ENCODE assay signal across 10 cellular contexts in genomic region chr5:136192015-136192525, GRCh38. TPM values are rescaled to one million over a fixed set of nuclear protein-coding genes. Genes with fewer than 3 reads are reported as not detected.
DNase-seq lines count a peak whose midpoint lies in the region; ATAC-seq and TF ChIP-seq lines count a peak whose summit lies in the region.
"Had no signal": no experiment of that assay in that cellular context is flagged by ENCODE, and none has a peak within 500 bp of the region (broad histone marks: within the 10 kb centered on the region; RNA-seq: fewer than 3 reads in every experiment).

No MANE protein-coding gene starts in this region.

- 1% methylated on average over 56 of the region's 56 CpGs for WGBS in ectodermal cell, 2 experiments
- WGBS in right lobe of liver (ENCODE audit: insufficient coverage, low coverage, low lambda C conversion rate, missing lambda C conversion rate): no CpG with 5 or more reads among the region's 56 CpGs
- 0 to 1% methylated on average over 3 to 20 of the region's 56 CpGs for WGBS in thyroid gland, 2 donors

- H3K27me3 ChIP-seq in ectodermal cell (ENCODE audit: control insufficient read depth, insufficient read depth, low read length, poor library complexity, severe bottlenecking) (peaks cover 67% of the 10 kb centered on the region), right lobe of liver (peaks cover 0 to 7% of the 10 kb centered on the region in 2 donors), thyroid gland (no peaks in the 10 kb centered on the region)

- peak in 1 of 4 donors; percentile 7 for TF ChIP-seq CTCF in right lobe of liver (IDR thresholded peaks at IDR 0.05)
- TF ChIP-seq CTCF in thyroid gland (IDR thresholded peaks at IDR 0.05): no peak

- DNase-seq in NCI-H1105 treated with DMSO at 0.1 percent for 48 hours (lab: John Stamatoyannopoulos, UW) (peak; percentile 31), NCI-H1105 (lab: John Stamatoyannopoulos, UW) (no peak), right lobe of liver (peak in 2 of 3 donors; percentile 38 to 40), thyroid gland (peak in 1 of 2 donors; percentile 5), COR-L47 (lab: John Stamatoyannopoulos, UW) (no peak)
- DNase-seq: stimulated activated naive CD4-positive, alpha-beta T cell had no signal

- intact Hi-C loops in right lobe of liver (cut with DNase I) (no loop called here), thyroid gland (cut with DNase I) (no loop called here)

- no peaks in the 10 kb centered on the region for H3K36me3 ChIP-seq in ectodermal cell (ENCODE audit: control insufficient read depth, insufficient read depth, low read length)
- H3K36me3 ChIP-seq in right lobe of liver: no peaks in the 10 kb centered on the region
- H3K36me3 ChIP-seq in thyroid gland: no peaks in the 10 kb centered on the region

- no peak overlapping the region for H3K27ac ChIP-seq in ectodermal cell (ENCODE audit: insufficient read depth, low read depth, low read length, poor library complexity, severe bottlenecking)
- H3K27ac ChIP-seq in right lobe of liver: no peak overlapping the region
- H3K27ac ChIP-seq in thyroid gland: no peak overlapping the region
- H3K27ac ChIP-seq: A549 had no signal

- H3K9me3 ChIP-seq in ectodermal cell (ENCODE audit: control insufficient read depth, low read length): no peaks in the 10 kb centered on the region
- H3K9me3 ChIP-seq in right lobe of liver: no peaks in the 10 kb centered on the region
- no peaks in the 10 kb centered on the region for H3K9me3 ChIP-seq in thyroid gland
- H3K9me3 ChIP-seq: A549 had no signal

- TF ChIP-seq POLR2A in right lobe of liver (IDR thresholded peaks at IDR 0.05) (no peak), thyroid gland (IDR thresholded peaks at IDR 0.05) (no peak), GM18505 (IDR thresholded peaks at IDR 0.05; ENCODE audit: borderline replicate concordance, extremely low read depth, insufficient read depth, insufficient read length) (no peak)

- H3K4me3 ChIP-seq in ectodermal cell (ENCODE audit: insufficient read depth, low read depth, low read length) (peak overlapping the region; percentile 54), right lobe of liver (peak overlapping the region; percentile 21 to 41 (median 40)), thyroid gland (replicated peaks in 1 of 3) (peak overlapping the region in 2 of 3 donors; percentile 21 to 24)
- H3K4me3 ChIP-seq: A549 had no signal

- H3K4me1 ChIP-seq in ectodermal cell (ENCODE audit: control insufficient read depth, insufficient read depth, low read length) (peaks cover 12% of the 10 kb centered on the region), right lobe of liver (peaks cover 0 to 15% (median 0%) of the 10 kb centered on the region in 4 donors), thyroid gland (peaks cover 13 to 18% of the 10 kb centered on the region in 2 donors)
- H3K4me1 ChIP-seq: A549 had no signal

- ATAC-seq in right lobe of liver: peak; percentile 22 to 45 (median 42)
- no peak for ATAC-seq in GM18505 (IDR thresholded peaks at IDR 0.05; ENCODE audit: unreplicated experiment)
- no peak for ATAC-seq in HG02870 (IDR thresholded peaks at IDR 0.05; ENCODE audit: unreplicated experiment)
- ATAC-seq: A549 had no signal

RNA-seq across cellular contexts. Expression of gene SMIM32, which starts 0.9 kb away (rescaled TPM):
- 0.31 TPM for polyA plus RNA-seq in ectodermal cell (2013, experiment 1 of 4)
- 0.18 TPM for polyA plus RNA-seq in ectodermal cell (2013, experiment 2 of 4)
- 0.43 TPM for polyA plus RNA-seq in ectodermal cell (2013, experiment 3 of 4)
- 0.36 TPM for polyA plus RNA-seq in ectodermal cell (2013, experiment 4 of 4)
- total RNA-seq in right lobe of liver (1 to 10 TPM in 1 of 6 experiments, under 1 TPM in 1, not detected in 4; 0.25 to 1.1 TPM), thyroid gland (under 1 TPM in 1 of 4 donors, not detected in 3; 0.44 TPM)
- polyA plus RNA-seq: A549 had no signal

RNA-seq across cellular contexts. Expression of gene SMAD5, which starts 59.4 kb away (rescaled TPM):
- polyA plus RNA-seq in ectodermal cell (2013, experiment 1 of 4): 46.7 TPM
- polyA plus RNA-seq in ectodermal cell (2013, experiment 2 of 4): 49.8 TPM
- 42.7 TPM for polyA plus RNA-seq in ectodermal cell (2013, experiment 3 of 4)
- polyA plus RNA-seq in ectodermal cell (2013, experiment 4 of 4): 50.3 TPM
- total RNA-seq in right lobe of liver (10 to 100 TPM; 19.2 to 49.2 (median 30.6) TPM), thyroid gland (100 to 1,000 TPM in 1 of 4 donors, 10 to 100 TPM in 3; 51.8 to 122 (median 63.3) TPM)

Comparison
In these comparisons a context has a peak if more than half of its experiments do, and no peak if none do; other contexts are left out.
1. DNase-seq: peak in NCI-H1105 treated with DMSO at 0.1 percent for 48 hours (single experiment) and right lobe of liver (2 of 3); none in NCI-H1105 (single experiment) and COR-L47 (single experiment).
2. ATAC-seq: peak in right lobe of liver (4 of 4); none in GM18505 (single experiment) and HG02870 (single experiment).
3. Peak in every context shown above with its lines, with median percentiles within 50 percentile points of each other: H3K4me3 ChIP-seq.